In genomic region chr10:124165827-124166226, GRCh38 we compare ENCODE assay signal across 5 cellular contexts.
"Had no signal": no experiment of that assay in that cellular context is flagged by ENCODE, and none has a peak within 500 bp of the region (broad histone marks: within the 10 kb centered on the region; RNA-seq: fewer than 3 reads in every experiment).

No MANE protein-coding gene starts in this region.

- H3K27ac Mint-ChIP-seq: GM23338, H9 had no signal

- ATAC-seq: GM23338, K562 had no signal

- H3K9me3 Mint-ChIP-seq: GM23338 had no signal

- DNase-seq: H9, HCEC 1CT, IMR-90 had no signal

- H3K4me3 Mint-ChIP-seq: GM23338, H9 had no signal
